ENCODE assay signal across 14 cellular contexts in the genomic region with DNA sequence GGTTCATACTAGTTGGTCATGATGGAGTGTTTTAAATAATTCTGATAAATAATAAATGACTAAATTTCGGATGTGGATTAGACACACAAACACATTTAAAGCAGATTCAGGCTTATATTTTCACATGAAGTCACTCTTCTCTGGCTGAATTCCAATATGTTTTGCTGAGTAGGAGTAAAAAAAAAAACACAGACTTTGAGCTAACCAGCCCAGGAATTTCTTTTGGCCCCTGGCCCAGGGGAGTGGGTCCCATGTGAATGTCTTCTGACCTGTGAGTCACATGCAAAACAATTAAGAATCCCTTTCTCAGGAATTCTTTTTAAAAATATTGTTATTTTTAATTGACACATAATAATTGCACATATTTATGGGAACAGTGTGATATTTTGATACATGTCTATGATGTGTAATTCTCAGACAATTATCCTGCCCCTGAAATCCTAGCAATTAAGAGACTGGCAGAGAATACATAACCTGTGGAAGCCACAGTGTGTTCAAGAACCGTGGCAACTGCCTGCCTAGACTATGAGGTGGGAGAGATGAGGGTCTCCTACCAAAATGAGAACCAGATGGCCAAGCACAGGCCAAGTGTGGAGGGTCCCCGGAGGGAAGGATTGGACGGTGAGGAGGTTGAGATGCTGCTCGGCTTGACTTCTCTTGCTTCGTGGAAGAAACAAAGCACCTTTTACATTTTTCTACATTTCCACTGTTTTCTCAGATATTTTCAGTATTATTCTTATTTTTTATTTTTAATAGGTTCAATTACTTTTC.
DNase-seq lines count a peak whose midpoint lies in the region; ATAC-seq lines count a peak whose summit lies in the region.
"Had no signal": no experiment of that assay in that cellular context is flagged by ENCODE, and none has a peak within 500 bp of the region (broad histone marks: within the 10 kb centered on the region; RNA-seq: fewer than 3 reads in every experiment).

No MANE protein-coding gene starts in this region.

- no peak overlapping the region for H3K4me3 ChIP-seq in SJCRH30
- H3K4me3 ChIP-seq: SJSA1 had no signal

- H3K27me3 ChIP-seq in SJCRH30 = no peaks in the 10 kb centered on the region
- H3K27me3 ChIP-seq: SJSA1 had no signal

- DNase-seq in EL = peak; percentile 90
- DNase-seq in SJCRH30 = peak; percentile 10 to 13
- peak; percentile 78 for DNase-seq in glomerular endothelial cell (ENCODE audit: extremely low read depth, low read depth, low spot score)
- DNase-seq in pulmonary artery endothelial cell (ENCODE audit: low read depth, low spot score) = peak; percentile 94
- no peak for DNase-seq in NCI-H2107 treated with DMSO at 0.1 percent for 48 hours (lab: John Stamatoyannopoulos, UW; ENCODE audit: unreplicated experiment)
- DNase-seq in activated CD4-positive, alpha-beta T cell treated with anti-CD3 and anti-CD28 coated beads for 1 hour = no peak
- DNase-seq in NCI-H510A (lab: John Stamatoyannopoulos, UW) = no peak
- DNase-seq: anterior cingulate cortex, immature natural killer cell, natural killer cell, NCI-H1436 treated with DMSO at 0.1 percent for 48 hours had no signal

- no peaks in the 10 kb centered on the region for H3K9me3 ChIP-seq in SJCRH30 (replicated peaks)
- H3K9me3 ChIP-seq: SJSA1 had no signal

- ATAC-seq in GM19328 (IDR thresholded peaks at IDR 0.05; ENCODE audit: unreplicated experiment) = no peak
- ATAC-seq: natural killer cell, WTC11 had no signal

- H3K4me1 ChIP-seq in SJCRH30 = no peaks in the 10 kb centered on the region

- H3K36me3 ChIP-seq in SJCRH30 = no peaks in the 10 kb centered on the region
- H3K36me3 ChIP-seq: SJSA1 had no signal

- no peak overlapping the region for H3K27ac ChIP-seq in SJCRH30
- H3K27ac ChIP-seq: SJSA1 had no signal

Comparison
In these comparisons a context has a peak if more than half of its experiments do, and no peak if none do; other contexts are left out.
1. DNase-seq: peak in EL (single experiment), SJCRH30 (2 of 2), glomerular endothelial cell (single experiment) and pulmonary artery endothelial cell (single experiment); none in NCI-H2107 treated with DMSO at 0.1 percent for 48 hours (single experiment), activated CD4-positive, alpha-beta T cell treated with anti-CD3 and anti-CD28 coated beads for 1 hour (single experiment) and NCI-H510A (single experiment).